ENCODE assay signal across 1 cellular context in genomic region chr19:54435551-54436016, GRCh38.
A peak's percentile ranks its signal among the peaks of the same experiment; 100 is the strongest.
TF ChIP-seq lines count a peak whose summit lies in the region.

No MANE protein-coding gene starts in this region.

TF ChIP-seq in K562, 482 proteins besides CTCF, POLR2A, EP300 and RAD21:
- TF ChIP-seq SETDB1 (IDR thresholded peaks at IDR 0.05; ENCODE audit: low read length): no peak
- 0 out of 2 replicates have a peak, but pooled peaks have one; percentile 24 for TF ChIP-seq RBFOX2 (IDR thresholded peaks at IDR 0.05; ENCODE audit: low read depth, low read length)
- no peak for TF ChIP-seq RBBP5 (IDR thresholded peaks at IDR 0.05; ENCODE audit: borderline replicate concordance, insufficient read depth, low read length, poor library complexity, severe bottlenecking)
- TF ChIP-seq SMARCE1 (IDR thresholded peaks at IDR 0.05): no peak
- TF ChIP-seq MYNN (IDR thresholded peaks at IDR 0.05): no peak
- TF ChIP-seq MYNN (CRISPR knock-in tag; IDR thresholded peaks at IDR 0.05): no peak
- peak; percentile 21 for TF ChIP-seq HMGN3 (IDR thresholded peaks at IDR 0.05; ENCODE audit: borderline replicate concordance, extremely low read depth, insufficient read length, low read depth, low read length)
- no peak for TF ChIP-seq ZC3H4 (CRISPR knock-in tag; IDR thresholded peaks at IDR 0.05; ENCODE audit: borderline replicate concordance)
- no peak for TF ChIP-seq CUX1 (CRISPR knock-in tag; IDR thresholded peaks at IDR 0.05)
- peak; percentile 45; the same call in 1 of the 2 replicates for TF ChIP-seq POLR2G (IDR thresholded peaks at IDR 0.05; ENCODE audit: low read depth, low read length)
- no peak for TF ChIP-seq CREM (IDR thresholded peaks at IDR 0.05; ENCODE audit: low read depth)
- TF ChIP-seq KDM1A (IDR thresholded peaks at IDR 0.05): peak in 1 of 2 experiments; percentile 36; a peak in 1 of 4 replicates
